ENCODE assay signal across 18 cellular contexts in the genomic region with DNA sequence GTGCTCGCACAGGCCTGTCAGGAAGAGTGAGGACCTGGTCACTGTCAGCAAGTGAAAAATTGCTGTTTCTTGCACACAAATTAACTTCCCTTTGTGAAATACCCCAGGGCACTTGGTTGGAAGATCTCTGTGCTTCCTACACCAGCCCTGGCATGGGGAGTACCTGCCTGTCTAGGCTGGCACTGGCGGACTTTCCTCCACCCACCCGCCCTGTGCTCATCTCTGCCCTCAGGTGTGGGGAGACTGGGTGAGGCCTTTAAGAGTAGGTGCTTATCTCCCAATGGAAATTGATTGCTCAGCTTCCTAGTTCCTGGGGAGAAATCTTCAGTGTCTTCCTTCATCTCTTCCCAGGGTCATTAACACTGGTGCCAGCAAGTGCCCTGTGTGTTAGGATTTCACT.
"Had no signal": no experiment of that assay in that cellular context is flagged by ENCODE, and none has a peak within 500 bp of the region (broad histone marks: within the 10 kb centered on the region; RNA-seq: fewer than 3 reads in every experiment).

No MANE protein-coding gene starts in this region.

- H3K4me1 ChIP-seq: neural progenitor cell had no signal

- H3K9me3 ChIP-seq: thyroid gland had no signal

- ATAC-seq: activated naive CD8-positive, alpha-beta T cell treated with anti-CD3 and anti-CD28 coated beads, Interleukin-2, amount 50 U/mL, for 24 hours; activated T-cell treated with anti-CD3 and anti-CD28 coated beads, Interleukin-2, amount 50 U/mL, for 72 hours; naive thymus-derived CD4-positive, alpha-beta T cell; sciatic nerve had no signal

- H3K4me2 ChIP-seq: neural progenitor cell had no signal

- H3K9ac ChIP-seq: neural progenitor cell had no signal

- H3K27me3 ChIP-seq: neural progenitor cell, thyroid gland had no signal

- H3K4me3 ChIP-seq: neural progenitor cell, thyroid gland had no signal

- H3K9me3 Mint-ChIP-seq: activated naive CD4-positive, alpha-beta T cell treated with anti-CD3 and anti-CD28 coated beads, Interleukin-2, amount 10 ng/mL, durations not matched to agents 7 days and 5 days; activated naive CD8-positive, alpha-beta T cell treated with anti-CD3 and anti-CD28 coated beads, Interleukin-2, amount 50 U/mL, for 24 hours; activated T-cell treated with anti-CD3 and anti-CD28 coated beads, Interleukin-2, amount 50 U/mL, for 72 hours; immature natural killer cell; neural progenitor cell had no signal

- H3K4me3 Mint-ChIP-seq: activated naive CD4-positive, alpha-beta T cell treated with anti-CD3 and anti-CD28 coated beads, Interleukin-2, amount 10 ng/mL, durations not matched to agents 7 days and 5 days; activated naive CD8-positive, alpha-beta T cell treated with anti-CD3 and anti-CD28 coated beads, Interleukin-2, amount 50 U/mL, for 24 hours; activated T-cell treated with anti-CD3 and anti-CD28 coated beads, Interleukin-2, amount 50 U/mL, for 72 hours; immature natural killer cell; naive thymus-derived CD4-positive, alpha-beta T cell; neural progenitor cell had no signal

- H3K36me3 Mint-ChIP-seq: activated naive CD4-positive, alpha-beta T cell treated with anti-CD3 and anti-CD28 coated beads, Interleukin-2, amount 10 ng/mL, durations not matched to agents 7 days and 5 days; immature natural killer cell had no signal

- H3K27ac ChIP-seq: neural progenitor cell, thyroid gland had no signal

- H3K36me3 ChIP-seq: neural progenitor cell, thyroid gland had no signal

- H2AFZ ChIP-seq: neural progenitor cell had no signal

- DNase-seq: activated CD4-positive, alpha-beta T cell treated with anti-CD3 and anti-CD28 coated beads, Interleukin-2, amount 50 U/mL, for 48 hours; activated effector memory CD4-positive, alpha-beta T cell treated with Interleukin-2 at 50 U/mL for 16 hours; activated naive CD4-positive, alpha-beta T cell treated with anti-CD3 and anti-CD28 coated beads, Interleukin-2, amount 10 ng/mL, durations not matched to agents 7 days and 5 days; activated naive CD8-positive, alpha-beta T cell treated with anti-CD3 and anti-CD28 coated beads, Interleukin-2, amount 50 U/mL, for 24 hours; activated T-cell treated with anti-CD3 and anti-CD28 coated beads, Interleukin-2, amount 50 U/mL, for 72 hours; caudate nucleus; dermis blood vessel endothelial cell; effector memory CD4-positive, alpha-beta T cell; foreskin fibroblast; immature natural killer cell; mesendoderm; naive thymus-derived CD4-positive, alpha-beta T cell; stimulated activated CD4-positive, alpha-beta T cell treated with anti-CD3 and anti-CD28 coated beads, Interleukin-4, amount 100 ng/mL, for 24 hours; stimulated activated naive CD4-positive, alpha-beta T cell treated with Interleukin-2 at 50 U/mL for 16 hours; T-helper 9 cell; thyroid gland had no signal

- H3K4me1 Mint-ChIP-seq: activated naive CD8-positive, alpha-beta T cell treated with anti-CD3 and anti-CD28 coated beads, Interleukin-2, amount 50 U/mL, for 24 hours; immature natural killer cell; neural progenitor cell had no signal

- H3K27me3 Mint-ChIP-seq: activated naive CD4-positive, alpha-beta T cell treated with anti-CD3 and anti-CD28 coated beads, Interleukin-2, amount 10 ng/mL, durations not matched to agents 7 days and 5 days; activated naive CD8-positive, alpha-beta T cell treated with anti-CD3 and anti-CD28 coated beads, Interleukin-2, amount 50 U/mL, for 24 hours; naive thymus-derived CD4-positive, alpha-beta T cell had no signal

- H3K27ac Mint-ChIP-seq: activated naive CD4-positive, alpha-beta T cell treated with anti-CD3 and anti-CD28 coated beads, Interleukin-2, amount 10 ng/mL, durations not matched to agents 7 days and 5 days; activated naive CD8-positive, alpha-beta T cell treated with anti-CD3 and anti-CD28 coated beads, Interleukin-2, amount 50 U/mL, for 24 hours; activated T-cell treated with anti-CD3 and anti-CD28 coated beads, Interleukin-2, amount 50 U/mL, for 72 hours; immature natural killer cell; neural progenitor cell had no signal
